14 cellular contexts compared by ENCODE assay signal in the genomic region with DNA sequence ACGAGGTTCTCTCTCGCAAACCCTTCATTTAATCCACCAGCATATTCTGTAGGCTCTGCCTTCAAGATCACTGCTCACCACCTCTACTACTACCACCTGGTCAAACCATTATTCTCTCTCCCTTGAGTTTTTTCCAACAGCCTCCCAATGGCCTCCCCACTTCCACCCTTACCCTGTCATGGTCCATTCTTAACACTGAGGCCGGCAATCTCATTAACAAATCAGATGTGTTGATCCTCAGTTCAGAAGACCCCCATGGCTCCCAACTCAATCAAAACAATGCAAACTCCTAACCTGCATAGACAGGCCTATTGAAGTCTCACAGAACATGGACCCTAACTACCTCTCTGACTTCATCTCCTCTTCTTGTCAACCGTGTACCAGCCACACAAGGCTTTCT. TPM values are rescaled to one million over a fixed set of nuclear protein-coding genes. Genes with fewer than 3 reads are reported as not detected.
A peak's percentile ranks its signal among the peaks of the same experiment; 100 is the strongest.
DNase-seq lines count a peak whose midpoint lies in the region; ATAC-seq and TF ChIP-seq lines count a peak whose summit lies in the region.
"Had no signal": no experiment of that assay in that cellular context is flagged by ENCODE, and none has a peak within 500 bp of the region (broad histone marks: within the 10 kb centered on the region; RNA-seq: fewer than 3 reads in every experiment).

No MANE protein-coding gene starts in this region.

- BruUV-seq in PC-3 (replicated peaks; lab: Mats Ljungman, UMichigan) = no TSS peak

- H3F3A ChIP-seq in PC-3 (ENCODE audit: low read length, unreplicated experiment) = no peaks in the 10 kb centered on the region

- no peak for ATAC-seq in stimulated activated naive CD8-positive, alpha-beta T cell treated with anti-CD3 and anti-CD28 coated beads, Interleukin-15, Interleukin-2, amounts not matched to agents 100 U/mL and 50 U/mL, for 24 hours
- ATAC-seq in PC-3 = no peak
- ATAC-seq in CD8-positive, alpha-beta T cell = no peak
- ATAC-seq in GM21515 (IDR thresholded peaks at IDR 0.05; ENCODE audit: unreplicated experiment) = no peak
- ATAC-seq: heart left ventricle, left ventricle myocardium superior, right cardiac atrium had no signal

- H3K9ac ChIP-seq in PC-3 (ENCODE audit: low read length) (no peak overlapping the region), endodermal cell (ENCODE audit: extremely low read depth, low read length, poor library complexity, severe bottlenecking) (no peak overlapping the region)

- TF ChIP-seq CTCF in PC-3 (conservative IDR thresholded peaks at IDR 0.05; ENCODE audit: low read depth, low read length) (no peak), endodermal cell (conservative IDR thresholded peaks at IDR 0.05) (no peak)
- no peak for TF ChIP-seq CTCF in CD8-positive, alpha-beta T cell (IDR thresholded peaks at IDR 0.05)

- peak overlapping the region; percentile 34 for H3K4me3 Mint-ChIP-seq in stimulated activated naive CD8-positive, alpha-beta T cell treated with anti-CD3 and anti-CD28 coated beads, Interleukin-15, Interleukin-2, amounts not matched to agents 100 ng/mL and 50 ng/mL, for 24 hours
- no peak overlapping the region for H3K4me3 Mint-ChIP-seq in endodermal cell
- H3K4me3 Mint-ChIP-seq in CD8-positive, alpha-beta T cell = no peak overlapping the region

- peaks cover 24% of the 10 kb centered on the region for H3K4me1 ChIP-seq in PC-3 (ENCODE audit: insufficient read depth, low read length)
- H3K4me1 ChIP-seq in endodermal cell (ENCODE audit: control insufficient read depth, insufficient read depth, low read length) = peaks cover 4% of the 10 kb centered on the region
- peaks cover 17% of the 10 kb centered on the region for H3K4me1 ChIP-seq in CD8-positive, alpha-beta T cell (ENCODE audit: insufficient read depth, low read length)

- POLR2A ChIA-PET in PC-3 (lab: Charles Lee; ENCODE audit: unreplicated experiment) = no interaction called here
- POLR2A ChIA-PET in CD8-positive, alpha-beta T cell (lab: Charles Lee) = no interaction called here

- H3K36me3 Mint-ChIP-seq in stimulated activated naive CD8-positive, alpha-beta T cell treated with anti-CD3 and anti-CD28 coated beads, Interleukin-15, Interleukin-2, amounts not matched to agents 100 ng/mL and 50 ng/mL, for 24 hours (ENCODE audit: low read depth) = peaks cover 53% of the 10 kb centered on the region
- H3K36me3 Mint-ChIP-seq in endodermal cell (ENCODE audit: low read depth) = peaks cover 44% of the 10 kb centered on the region
- peaks cover 9% of the 10 kb centered on the region for H3K36me3 Mint-ChIP-seq in CD8-positive, alpha-beta T cell

- H3K27ac ChIP-seq in PC-3 (ENCODE audit: low read length) (no peak overlapping the region), endodermal cell (ENCODE audit: low read depth, low read length) (no peak overlapping the region)
- no peak overlapping the region for H3K27ac ChIP-seq in CD8-positive, alpha-beta T cell (ENCODE audit: low read depth, low read length)
- H3K27ac ChIP-seq: heart left ventricle had no signal

- DNase-seq in stimulated activated naive CD8-positive, alpha-beta T cell treated with anti-CD3 and anti-CD28 coated beads, Interleukin-15, Interleukin-2, amounts not matched to agents 100 U/mL and 50 U/mL, for 24 hours = no peak
- DNase-seq in PC-3 (no peak), endodermal cell (no peak), NCI-H2196 (lab: John Stamatoyannopoulos, UW; ENCODE audit: unreplicated experiment) (no peak), NCI-H2196 treated with DMSO at 0.1 percent for 48 hours (lab: John Stamatoyannopoulos, UW; ENCODE audit: unreplicated experiment) (no peak)
- DNase-seq in CD8-positive, alpha-beta T cell = no peak
- DNase-seq: activated CD4-positive, alpha-beta T cell treated with anti-CD3 and anti-CD28 coated beads, Interleukin-2, amount 50 U/mL, for 48 hours; heart left ventricle; immature natural killer cell; left ventricle myocardium superior; NCI-H1436 treated with DMSO at 0.1 percent for 48 hours had no signal

- intact Hi-C loops in PC-3 (cut with micrococcal nuclease) = no loop called here
- intact Hi-C loops in CD8-positive, alpha-beta T cell (cut with DNase I, micrococcal nuclease) = loop anchor here (5.0 to 10.0 kb wide), 2 partner anchors 955 to 1917 kb away; partner anchors contain the start of gene RAB22A (in 1 of the 2)

- no peaks in the 10 kb centered on the region for H3K27me3 ChIP-seq in PC-3 (ENCODE audit: low read length)
- no peaks in the 10 kb centered on the region for H3K27me3 ChIP-seq in endodermal cell (ENCODE audit: control insufficient read depth, insufficient read depth, low read length, poor library complexity, severe bottlenecking)
- H3K27me3 ChIP-seq in CD8-positive, alpha-beta T cell (ENCODE audit: insufficient read depth, low read length) = no peaks in the 10 kb centered on the region
- H3K27me3 ChIP-seq: heart left ventricle had no signal

- no peak overlapping the region for H3K27ac Mint-ChIP-seq in stimulated activated naive CD8-positive, alpha-beta T cell treated with anti-CD3 and anti-CD28 coated beads, Interleukin-15, Interleukin-2, amounts not matched to agents 100 ng/mL and 50 ng/mL, for 24 hours
- peak overlapping the region; percentile 2 for H3K27ac Mint-ChIP-seq in endodermal cell
- H3K27ac Mint-ChIP-seq in CD8-positive, alpha-beta T cell = no peak overlapping the region

- peaks cover 36% of the 10 kb centered on the region for H3K4me1 Mint-ChIP-seq in stimulated activated naive CD8-positive, alpha-beta T cell treated with anti-CD3 and anti-CD28 coated beads, Interleukin-15, Interleukin-2, amounts not matched to agents 100 ng/mL and 50 ng/mL, for 24 hours (ENCODE audit: low read depth)
- peaks cover 22% of the 10 kb centered on the region for H3K4me1 Mint-ChIP-seq in endodermal cell
- peaks cover 16% of the 10 kb centered on the region for H3K4me1 Mint-ChIP-seq in CD8-positive, alpha-beta T cell (ENCODE audit: low read depth)

- H4K20me1 ChIP-seq in PC-3 (ENCODE audit: low read length) = peaks cover 5% of the 10 kb centered on the region

- H3K9me2 ChIP-seq in PC-3 (replicated peaks; ENCODE audit: low read length) = no peaks in the 10 kb centered on the region

- H3K4me3 ChIP-seq in PC-3 (ENCODE audit: low read length) = peak overlapping the region; percentile 27; the same call in 1 of the 2 replicates
- H3K4me3 ChIP-seq in endodermal cell (ENCODE audit: low read length) = peak overlapping the region; percentile 98
- H3K4me3 ChIP-seq in CD8-positive, alpha-beta T cell (ENCODE audit: low read depth, low read length) = no peak overlapping the region
- H3K4me3 ChIP-seq: heart left ventricle had no signal

- H3K79me2 ChIP-seq in PC-3 (ENCODE audit: low read length) = peaks cover 95% of the 10 kb centered on the region

- no peaks in the 10 kb centered on the region for H3K27me3 Mint-ChIP-seq in stimulated activated naive CD8-positive, alpha-beta T cell treated with anti-CD3 and anti-CD28 coated beads, Interleukin-15, Interleukin-2, amounts not matched to agents 100 ng/mL and 50 ng/mL, for 24 hours
- no peaks in the 10 kb centered on the region for H3K27me3 Mint-ChIP-seq in endodermal cell (ENCODE audit: insufficient read depth)
- no peaks in the 10 kb centered on the region for H3K27me3 Mint-ChIP-seq in CD8-positive, alpha-beta T cell (ENCODE audit: low read depth)

- H3K36me3 ChIP-seq in PC-3 (ENCODE audit: low read depth, low read length) = peaks cover 48% of the 10 kb centered on the region
- H3K36me3 ChIP-seq in endodermal cell (ENCODE audit: control insufficient read depth, insufficient read depth, low read length) = peaks cover 51% of the 10 kb centered on the region
- H3K36me3 ChIP-seq in CD8-positive, alpha-beta T cell (ENCODE audit: insufficient read depth, low read length) = no peaks in the 10 kb centered on the region

- peak overlapping the region; percentile 90 for H3K4me2 ChIP-seq in PC-3 (ENCODE audit: low read length)

- H3K9me3 ChIP-seq in PC-3 (ENCODE audit: low read length) (no peaks in the 10 kb centered on the region), endodermal cell (ENCODE audit: control insufficient read depth, low read length) (no peaks in the 10 kb centered on the region)
- H3K9me3 ChIP-seq in CD8-positive, alpha-beta T cell (ENCODE audit: low read length) = no peaks in the 10 kb centered on the region
- H3K9me3 ChIP-seq: heart left ventricle had no signal

- CTCF ChIA-PET in PC-3 (lab: Charles Lee) = no interaction called here
- CTCF ChIA-PET in CD8-positive, alpha-beta T cell (lab: Charles Lee) = no interaction called here

- H3K9me3 Mint-ChIP-seq in stimulated activated naive CD8-positive, alpha-beta T cell treated with anti-CD3 and anti-CD28 coated beads, Interleukin-15, Interleukin-2, amounts not matched to agents 100 ng/mL and 50 ng/mL, for 24 hours = no peaks in the 10 kb centered on the region
- no peaks in the 10 kb centered on the region for H3K9me3 Mint-ChIP-seq in endodermal cell
- H3K9me3 Mint-ChIP-seq in CD8-positive, alpha-beta T cell = no peaks in the 10 kb centered on the region
- H3K9me3 Mint-ChIP-seq: immature natural killer cell had no signal

- H2AFZ ChIP-seq in PC-3 (ENCODE audit: low read length) = no peak overlapping the region

- WGBS in endodermal cell (ENCODE audit: insufficient coverage in 1 of 2, insufficient read length in 1 of 2), 2 experiments = 92 to 99% methylated on average over 4 of the region's 4 CpGs

RNA-seq across cellular contexts. Expression of gene AURKA, which starts 2.2 kb away (rescaled TPM):
- total RNA-seq in PC-3 (2014; rRNA removed) (137 and 139 TPM in 2 replicates), endodermal cell (10 to 100 TPM; 56.3 to 85.9 TPM)
- polyA plus RNA-seq in endodermal cell (2013, experiment 1 of 2) = 64.2 TPM
- polyA plus RNA-seq in endodermal cell (2013, experiment 2 of 2) = 75.5 TPM
- total RNA-seq in CD8-positive, alpha-beta T cell = under 1 TPM; 0.22 to 0.81 TPM

RNA-seq across cellular contexts. Expression of gene CSTF1, which starts 2.6 kb away (rescaled TPM):
- total RNA-seq in PC-3 (2014; rRNA removed) = 48.9 and 60.2 TPM in 2 replicates
- total RNA-seq in endodermal cell = 10 to 100 TPM; 47.9 to 50.1 TPM
- polyA plus RNA-seq in endodermal cell (2013, experiment 1 of 2) = 45.1 TPM
- 39.7 TPM for polyA plus RNA-seq in endodermal cell (2013, experiment 2 of 2)
- 10 to 100 TPM; 20.7 to 26.0 TPM for total RNA-seq in CD8-positive, alpha-beta T cell

RNA-seq across cellular contexts. Expression of gene CASS4, which starts 22.3 kb away (rescaled TPM):
- total RNA-seq in PC-3 (2014; rRNA removed) (0.04 and 0.17 TPM in 2 replicates), endodermal cell (not detected)
- polyA plus RNA-seq in endodermal cell (2013, experiment 1 of 2) = 0.11 TPM
- 0.12 TPM for polyA plus RNA-seq in endodermal cell (2013, experiment 2 of 2)
- 10 to 100 TPM; 23.5 to 26.0 TPM for total RNA-seq in CD8-positive, alpha-beta T cell

RNA-seq across cellular contexts. Expression of gene FAM210B, which starts 31.0 kb away (rescaled TPM):
- total RNA-seq in PC-3 (2014; rRNA removed) (27.8 and 37.9 TPM in 2 replicates), endodermal cell (10 to 100 TPM; 16.8 to 34.1 TPM)
- polyA plus RNA-seq in endodermal cell (2013, experiment 1 of 2) = 61.2 TPM
- 62.7 TPM for polyA plus RNA-seq in endodermal cell (2013, experiment 2 of 2)
- total RNA-seq in CD8-positive, alpha-beta T cell = 10 to 100 TPM; 10.8 to 12.1 TPM

Comparison
In these comparisons a context has a peak if more than half of its experiments do, and no peak if none do; other contexts are left out.
1. RNA of gene AURKA, which starts 2.2 kb away (total RNA-seq): 137 to 139 TPM in PC-3 and 56.3 to 85.9 TPM in endodermal cell; 0.22 to 0.81 TPM in CD8-positive, alpha-beta T cell; every median in the first group is over 10 times any median in the second.
2. RNA of gene CASS4, which starts 22.3 kb away (total RNA-seq): 23.5 to 26.0 TPM in CD8-positive, alpha-beta T cell; not detected in endodermal cell and 0.04 to 0.17 TPM in PC-3; every median in the first group is over 10 times any median in the second.